7 cellular contexts compared by ENCODE assay signal in the genomic region with DNA sequence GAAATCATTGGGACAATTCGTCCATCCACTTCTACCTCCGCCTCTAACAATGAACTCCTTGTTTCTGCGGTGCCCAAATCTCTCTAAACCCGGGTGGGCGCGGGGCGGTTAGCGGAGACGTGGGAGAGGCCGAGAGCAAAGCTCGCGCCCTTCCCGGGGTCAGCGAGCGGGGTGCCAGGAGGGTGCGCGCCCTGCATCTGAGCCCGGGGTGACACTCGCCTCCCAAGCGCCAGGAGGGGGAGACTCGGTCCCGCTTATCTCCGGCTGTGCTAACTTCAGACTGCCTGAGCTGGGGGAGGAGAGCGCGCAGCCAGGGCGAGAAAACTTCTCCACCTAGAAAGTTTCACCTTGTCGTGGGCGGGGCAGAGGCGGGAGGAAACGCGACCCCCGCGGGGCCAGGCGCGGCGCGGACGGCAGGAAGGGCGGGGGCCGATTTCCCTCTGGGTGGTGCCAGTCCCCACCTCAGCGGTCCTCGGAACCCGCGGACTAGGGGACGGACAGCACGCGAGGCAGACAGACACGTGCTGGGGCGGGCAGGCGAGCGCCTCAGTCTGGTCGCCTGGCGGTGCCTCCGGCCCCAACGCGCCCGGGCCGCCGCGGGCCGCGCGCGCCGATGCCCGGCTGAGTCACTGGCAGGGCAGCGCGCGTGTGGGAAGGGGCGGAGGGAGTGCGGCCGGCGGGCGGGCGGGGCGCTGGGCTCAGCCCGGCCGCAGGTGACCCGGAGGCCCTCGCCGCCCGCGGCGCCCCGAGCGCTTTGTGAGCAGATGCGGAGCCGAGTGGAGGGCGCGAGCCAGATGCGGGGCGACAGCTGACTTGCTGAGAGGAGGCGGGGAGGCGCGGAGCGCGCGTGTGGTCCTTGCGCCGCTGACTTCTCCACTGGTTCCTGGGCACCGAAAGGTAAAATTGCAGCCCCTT. TPM values are rescaled to one million over a fixed set of nuclear protein-coding genes. Genes with fewer than 3 reads are reported as not detected.
A peak's percentile ranks its signal among the peaks of the same experiment; 100 is the strongest.
DNase-seq lines count a peak whose midpoint lies in the region; ATAC-seq, FAIRE-seq and TF ChIP-seq lines count a peak whose summit lies in the region.

MET (plus strand) TSS at position 516 of the 915 bp plus-strand sequence. CDS start 26,889 bp downstream, outside the sequence.

- H3K36me3 Mint-ChIP-seq in H9 (ENCODE audit: insufficient read depth in 1 of 3, low read depth in 3 of 3) (no peaks in the 10 kb centered on the region), T-helper 17 cell (ENCODE audit: low read depth) (no peaks in the 10 kb centered on the region)

- peak within 1 kb of the TSS; percentile 34 for H2AFZ ChIP-seq in H9 (ENCODE audit: low read length)

- H3K9ac ChIP-seq in H9 (ENCODE audit: extremely low read depth, insufficient read length, low read length): peak within 1 kb of the TSS; percentile 60

- H3T11ph ChIP-seq in H9 (ENCODE audit: low read length): no peak within 1 kb of the TSS

- H3K27me3 Mint-ChIP-seq in H9 (ENCODE audit: low read depth): peaks cover 36% of the 10 kb centered on the region
- H3K27me3 Mint-ChIP-seq in T-helper 17 cell: peaks cover 71% of the 10 kb centered on the region

- FAIRE-seq in GM12892 (lab: Jason Lieb, UNC): peak; percentile 73

- H3K18ac ChIP-seq in H9 (ENCODE audit: insufficient read length, low read depth, low read length): peak within 1 kb of the TSS; percentile 69

- DNase-seq in GM12892 (ENCODE audit: insufficient read length) (peak; percentile 54), H9 (peak; percentile 74), LNCaP clone FGC (ENCODE audit: low read depth) (no peak), T-helper 17 cell (no peak), cortex of kidney (lab: John Stamatoyannopoulos, UW) (peak; percentile 29)
- DNase-seq in stimulated activated CD4-positive, alpha-beta T cell treated with anti-CD3 and anti-CD28 coated beads, Interleukin-1b, Interleukin-23, amount 100 ng/mL, for 24 hours (ENCODE audit: low read depth in 4 of 4, low spot score in 1 of 4): peak in 3 of 4 experiments; percentile 5 to 42 (median 7)

- no peak within 1 kb of the TSS for H3K23ac ChIP-seq in H9 (ENCODE audit: insufficient read length, low read depth, low read length)

- TF ChIP-seq CTCF in H9 (conservative IDR thresholded peaks at IDR 0.05) (peak; percentile 61), LNCaP clone FGC (IDR thresholded peaks at IDR 0.05; ENCODE audit: control insufficient read depth, extremely low read depth, insufficient read depth) (peak; percentile 67)

- H3K4me3 ChIP-seq in LNCaP clone FGC (ENCODE audit: low read depth, low read length): peak within 1 kb of the TSS; percentile 50

- peaks cover 13% of the 10 kb centered on the region for H3K23me2 ChIP-seq in H9 (ENCODE audit: insufficient read length, low read depth, low read length, poor library complexity, severe bottlenecking)

- no peak within 1 kb of the TSS for H2BK120ac ChIP-seq in H9 (ENCODE audit: low read depth, low read length, poor library complexity, severe bottlenecking)

- H2BK15ac ChIP-seq in H9 (ENCODE audit: low read depth, low read length): no peak within 1 kb of the TSS

- no peaks in the 10 kb centered on the region for H4K20me1 ChIP-seq in H9 (ENCODE audit: control insufficient read depth, insufficient read depth, insufficient read length)

- H3K9me3 Mint-ChIP-seq in H9: no peaks in the 10 kb centered on the region

- H3K4me1 Mint-ChIP-seq in H9 (peaks cover 21 to 23% of the 10 kb centered on the region in 2 experiments), T-helper 17 cell (peaks cover 5% of the 10 kb centered on the region)

- H4K8ac ChIP-seq in H9 (replicated peaks; ENCODE audit: insufficient read length, low read depth, low read length): no peak within 1 kb of the TSS

- no peak within 1 kb of the TSS for H2AK5ac ChIP-seq in H9 (ENCODE audit: insufficient read length, low read length)

- H3K4me1 ChIP-seq in H9 (ENCODE audit: insufficient read depth, low read length): no peaks in the 10 kb centered on the region

- no peak within 1 kb of the TSS for H2BK5ac ChIP-seq in H9 (ENCODE audit: insufficient read length, low read length)

- H3K9me3 ChIP-seq in H9 (ENCODE audit: control insufficient read depth, low read depth, low read length): no peaks in the 10 kb centered on the region
- no peaks in the 10 kb centered on the region for H3K9me3 ChIP-seq in T-helper 17 cell (ENCODE audit: control insufficient read depth, low read length, poor library complexity, severe bottlenecking)

- no CpG with 5 or more reads among the region's 101 CpGs for WGBS in H9 (ENCODE audit: extremely low coverage, insufficient read length, low lambda C conversion rate)

- no peak within 1 kb of the TSS for H3K56ac ChIP-seq in H9 (ENCODE audit: insufficient read length, low read depth, low read length)

- no peak within 1 kb of the TSS for H2BK20ac ChIP-seq in H9 (ENCODE audit: low read depth, low read length, poor library complexity, severe bottlenecking)

- H4K91ac ChIP-seq in H9 (ENCODE audit: insufficient read length, low read depth, low read length): no peak within 1 kb of the TSS

- no peak within 1 kb of the TSS for H3K4ac ChIP-seq in H9 (ENCODE audit: low read depth, low read length)

- no peaks in the 10 kb centered on the region for H3K79me1 ChIP-seq in H9 (ENCODE audit: insufficient read depth, low read depth, low read length, poor library complexity, severe bottlenecking)

- no peaks in the 10 kb centered on the region for H3K79me2 ChIP-seq in H9 (ENCODE audit: insufficient read depth, low read length)

- H4K5ac ChIP-seq in H9 (ENCODE audit: insufficient read length, low read depth, low read length): peak within 1 kb of the TSS; percentile 14

- H3K27ac Mint-ChIP-seq in H9 (peak within 1 kb of the TSS in 2 of 3 experiments; percentile 14 to 34; a peak in 1 of 7 replicates), T-helper 17 cell (no peak within 1 kb of the TSS)

- no peak within 1 kb of the TSS for H2BK12ac ChIP-seq in H9 (ENCODE audit: insufficient read length, low read depth, low read length)

- H3K27me3 ChIP-seq in H9 (ENCODE audit: insufficient read depth, low read length) (no peaks in the 10 kb centered on the region; the same call in 1 of the 2 replicates), layer of hippocampus (ENCODE audit: control insufficient read depth, insufficient read depth, low read length) (no peaks in the 10 kb centered on the region)

- ATAC-seq in T-helper 17 cell: peak; percentile 39

- no peak for TF ChIP-seq POLR2A in GM12892 (IDR thresholded peaks at IDR 0.05; ENCODE audit: low read depth, low read length)

- peak within 1 kb of the TSS; percentile 78 for H3K14ac ChIP-seq in H9 (ENCODE audit: insufficient read depth, low read length)

- no peak within 1 kb of the TSS for H3K27ac ChIP-seq in H9 (ENCODE audit: insufficient read length, low read depth, low read length)
- peak within 1 kb of the TSS; percentile 80 for H3K27ac ChIP-seq in layer of hippocampus (ENCODE audit: low read depth, low read length)

- peak within 1 kb of the TSS; percentile 79 to 93 for H3K4me3 Mint-ChIP-seq in H9
- peak within 1 kb of the TSS; percentile 75 for H3K4me3 Mint-ChIP-seq in T-helper 17 cell

- H3K4me2 ChIP-seq in H9 (ENCODE audit: insufficient read depth, insufficient read length, low read length): peak within 1 kb of the TSS; percentile 96

RNA-seq across cellular contexts. Expression of gene MET, which starts in this region (rescaled TPM):
- polyA plus RNA-seq in GM12892 (2012; ENCODE audit: missing spikeins): 0.25 TPM
- total RNA-seq in H9 (2021): 5.0 and 5.5 TPM in 2 replicates
- total RNA-seq in T-helper 17 cell: under 1 TPM in 1 of 2 donors, not detected in 1; 0.18 TPM

Comparison
In these comparisons a context has a peak if more than half of its experiments do, and no peak if none do; other contexts are left out.
1. Peak in ATAC-seq in T-helper 17 cell; RNA of the gene not detected or under 1 TPM.
2. DNase-seq: peak in GM12892 (single experiment), H9 (single experiment), cortex of kidney (single experiment) and stimulated activated CD4-positive, alpha-beta T cell treated with anti-CD3 and anti-CD28 coated beads, Interleukin-1b, Interleukin-23, amount 100 ng/mL, for 24 hours (3 of 4); none in LNCaP clone FGC (single experiment) and T-helper 17 cell (0 of 3).